In genomic region chr5:123746683-123747360, GRCh38 we compare ENCODE assay signal across 16 cellular contexts.
"Had no signal": no experiment of that assay in that cellular context is flagged by ENCODE, and none has a peak within 500 bp of the region (broad histone marks: within the 10 kb centered on the region; RNA-seq: fewer than 3 reads in every experiment).

No MANE protein-coding gene starts in this region.

- H3K4me3 ChIP-seq: psoas muscle, right lobe of liver, suprapubic skin had no signal

- H3K9me3 Mint-ChIP-seq: activated CD4-positive, alpha-beta T cell treated with anti-CD3 and anti-CD28 coated beads, Interleukin-2, amount 10 ng/mL, durations not matched to agents 7 days and 5 days; stimulated activated naive CD8-positive, alpha-beta T cell treated with anti-CD3 and anti-CD28 coated beads, Interleukin-15, Interleukin-2, amounts not matched to agents 100 ng/mL and 50 ng/mL, for 24 hours had no signal

- H3K9me3 ChIP-seq: psoas muscle, right lobe of liver, suprapubic skin had no signal

- H3K4me1 Mint-ChIP-seq: activated CD4-positive, alpha-beta T cell treated with anti-CD3 and anti-CD28 coated beads, Interleukin-2, amount 10 ng/mL, durations not matched to agents 7 days and 5 days; activated naive CD8-positive, alpha-beta T cell treated with anti-CD3 and anti-CD28 coated beads, Interleukin-2, amount 10 ng/mL, durations not matched to agents 7 days and 5 days; naive thymus-derived CD8-positive, alpha-beta T cell had no signal

- H3K27me3 Mint-ChIP-seq: activated CD4-positive, alpha-beta T cell treated with anti-CD3 and anti-CD28 coated beads, Interleukin-2, amount 10 ng/mL, durations not matched to agents 7 days and 5 days; activated naive CD8-positive, alpha-beta T cell treated with anti-CD3 and anti-CD28 coated beads, Interleukin-2, amount 10 ng/mL, durations not matched to agents 7 days and 5 days; effector memory CD8-positive, alpha-beta T cell; stimulated activated naive CD8-positive, alpha-beta T cell treated with anti-CD3 and anti-CD28 coated beads, Interleukin-15, Interleukin-2, amounts not matched to agents 100 ng/mL and 50 ng/mL, for 24 hours had no signal

- H3K4me3 Mint-ChIP-seq: activated CD4-positive, alpha-beta T cell treated with anti-CD3 and anti-CD28 coated beads, Interleukin-2, amount 10 ng/mL, durations not matched to agents 7 days and 5 days; activated naive CD8-positive, alpha-beta T cell treated with anti-CD3 and anti-CD28 coated beads, Interleukin-2, amount 10 ng/mL, durations not matched to agents 7 days and 5 days; effector memory CD8-positive, alpha-beta T cell; naive thymus-derived CD8-positive, alpha-beta T cell; stimulated activated naive CD8-positive, alpha-beta T cell treated with anti-CD3 and anti-CD28 coated beads, Interleukin-15, Interleukin-2, amounts not matched to agents 100 ng/mL and 50 ng/mL, for 24 hours had no signal

- H3K27ac Mint-ChIP-seq: activated CD4-positive, alpha-beta T cell treated with anti-CD3 and anti-CD28 coated beads, Interleukin-2, amount 10 ng/mL, durations not matched to agents 7 days and 5 days; activated naive CD8-positive, alpha-beta T cell treated with anti-CD3 and anti-CD28 coated beads, Interleukin-2, amount 10 ng/mL, durations not matched to agents 7 days and 5 days; effector memory CD8-positive, alpha-beta T cell; naive thymus-derived CD8-positive, alpha-beta T cell; stimulated activated naive CD8-positive, alpha-beta T cell treated with anti-CD3 and anti-CD28 coated beads, Interleukin-15, Interleukin-2, amounts not matched to agents 100 ng/mL and 50 ng/mL, for 24 hours had no signal

- H3K36me3 Mint-ChIP-seq: activated naive CD8-positive, alpha-beta T cell treated with anti-CD3 and anti-CD28 coated beads, Interleukin-2, amount 10 ng/mL, durations not matched to agents 7 days and 5 days; naive thymus-derived CD8-positive, alpha-beta T cell had no signal

- ATAC-seq: effector memory CD8-positive, alpha-beta T cell; naive thymus-derived CD8-positive, alpha-beta T cell; psoas muscle had no signal

- H3K27me3 ChIP-seq: right lobe of liver, suprapubic skin had no signal

- H3K36me3 ChIP-seq: right lobe of liver, suprapubic skin had no signal

- DNase-seq: activated CD4-positive, alpha-beta T cell treated with anti-CD3 and anti-CD28 coated beads, Interleukin-2, amount 10 ng/mL, durations not matched to agents 7 days and 5 days; activated CD4-positive, CD25-positive, alpha-beta regulatory T cell; activated CD8-positive, alpha-beta memory T cell treated with anti-CD3 and anti-CD28 coated beads, Interleukin-2, amount 50 U/mL, for 48 hours; activated naive CD4-positive, alpha-beta T cell; activated naive CD8-positive, alpha-beta T cell treated with anti-CD3 and anti-CD28 coated beads, Interleukin-2, amount 10 ng/mL, durations not matched to agents 7 days and 5 days; dermis blood vessel endothelial cell; effector memory CD8-positive, alpha-beta T cell; erythroblast; islet precursor cell; mammary epithelial cell; naive thymus-derived CD8-positive, alpha-beta T cell; psoas muscle; right lobe of liver; trophoblast cell had no signal

- H3K27ac ChIP-seq: psoas muscle, right lobe of liver, suprapubic skin had no signal

- H3K4me1 ChIP-seq: psoas muscle, right lobe of liver, suprapubic skin had no signal
